ENCODE assay signal across 21 cellular contexts in genomic region chr14:102672410-102672960, GRCh38.
DNase-seq lines count a peak whose midpoint lies in the region; ATAC-seq, FAIRE-seq and TF ChIP-seq lines count a peak whose summit lies in the region.
"Had no signal": no experiment of that assay in that cellular context is flagged by ENCODE, and none has a peak within 500 bp of the region (broad histone marks: within the 10 kb centered on the region; RNA-seq: fewer than 3 reads in every experiment).

No MANE protein-coding gene starts in this region.

- H3K9me3 Mint-ChIP-seq in activated CD4-positive, alpha-beta memory T cell treated with anti-CD3 and anti-CD28 coated beads, Interleukin-2, amount 10 ng/mL, durations not matched to agents 7 days and 5 days, result peaks cover 8% of the 10 kb centered on the region

- TF ChIP-seq POLR2A in HepG2 (IDR thresholded peaks at IDR 0.05; ENCODE audit: insufficient read depth in 1 of 2, low read depth in 2 of 2, low read length in 2 of 2), result no peak
- TF ChIP-seq POLR2A in right lobe of liver (IDR thresholded peaks at IDR 0.05), result no peak

- H3K9me3 ChIP-seq in HepG2 (ENCODE audit: low read length) (no peaks in the 10 kb centered on the region), right lobe of liver (no peaks in the 10 kb centered on the region), SK-N-MC (ENCODE audit: low read depth, low read length) (no peaks in the 10 kb centered on the region), left lung (no peaks in the 10 kb centered on the region)
- H3K9me3 ChIP-seq: HAP-1, Peyer's patch had no signal

- H3K4me2 ChIP-seq in HepG2 (ENCODE audit: low read depth, low read length), result no peak overlapping the region

- ATAC-seq in HepG2 (no peak), right lobe of liver (no peak), left lung (no peak)

- H4K20me1 ChIP-seq in HepG2 (ENCODE audit: insufficient read depth, low read length), result no peaks in the 10 kb centered on the region; the same call in 1 of the 2 replicates

- H3K9ac ChIP-seq in HepG2 (ENCODE audit: insufficient read depth, low read depth, low read length), result no peak overlapping the region
- H3K9ac ChIP-seq in SK-N-MC (ENCODE audit: insufficient read length), result no peak overlapping the region

- FAIRE-seq in HepG2 (lab: Jason Lieb, UNC), result no peak
- FAIRE-seq: D721Med had no signal

- H3K4me3 Mint-ChIP-seq in activated CD4-positive, alpha-beta memory T cell treated with anti-CD3 and anti-CD28 coated beads, Interleukin-2, amount 10 ng/mL, durations not matched to agents 7 days and 5 days, result no peak overlapping the region
- H3K4me3 Mint-ChIP-seq: B cell had no signal

- H3K4me3 ChIP-seq in HepG2 (replicated peaks in 1 of 3; ENCODE audit: insufficient read depth in 1 of 3, low read depth in 2 of 3, low read length in 3 of 3) (no peak overlapping the region), right lobe of liver (no peak overlapping the region), SK-N-MC (no peak overlapping the region), epithelial cell of proximal tubule (ENCODE audit: low read depth, low read length) (no peak overlapping the region), left lung (no peak overlapping the region)
- H3K4me3 ChIP-seq: HAP-1, Peyer's patch had no signal

- no peak for TF ChIP-seq RAD21 in HepG2 (CRISPR knock-in tag; IDR thresholded peaks at IDR 0.05)

- H3K27me3 ChIP-seq in HepG2 (ENCODE audit: control insufficient read depth in 1 of 2, insufficient read depth in 2 of 2, low read length in 2 of 2) (no peaks in the 10 kb centered on the region), right lobe of liver (no peaks in the 10 kb centered on the region), left lung (no peaks in the 10 kb centered on the region)
- H3K27me3 ChIP-seq: Peyer's patch had no signal

- CTCF ChIA-PET in HepG2 (lab: Yijun Ruan, JAX; ENCODE audit: low intra/inter-chr PET ratio, low total read pairs), result no interaction called here
- CTCF ChIA-PET in activated CD4-positive, alpha-beta memory T cell treated with anti-CD3 and anti-CD28 coated beads, Interleukin-2, amount 10 ng/mL, durations not matched to agents 7 days and 5 days (lab: Charles Lee), result no interaction called here

- DNase-seq in HepG2 (ENCODE audit: low spot score) (no peak), right lobe of liver (no peak), SK-N-MC (ENCODE audit: low read depth, low spot score) (no peak), epithelial cell of proximal tubule (ENCODE audit: low read depth) (no peak), pons (ENCODE audit: low spot score) (no peak), NOMO-1 (lab: John Stamatoyannopoulos, UW; ENCODE audit: unreplicated experiment in 2 of 2) (no peak), left lung (no peak)
- no peak for DNase-seq in activated CD4-positive, alpha-beta memory T cell treated with anti-CD3 and anti-CD28 coated beads, Interleukin-2, amount 10 ng/mL, durations not matched to agents 7 days and 5 days
- DNase-seq: 8988T, DMS53, EL, GF-D8, NCI-H1105 treated with DMSO at 0.1 percent for 48 hours, NCI-H2029 treated with DMSO at 0.1 percent for 48 hours, NCI-H345, NCI-H524, NCI-H774, Peyer's patch had no signal

- H3K27ac Mint-ChIP-seq in activated CD4-positive, alpha-beta memory T cell treated with anti-CD3 and anti-CD28 coated beads, Interleukin-2, amount 10 ng/mL, durations not matched to agents 7 days and 5 days, result no peak overlapping the region
- H3K27ac Mint-ChIP-seq: B cell had no signal

- TF ChIP-seq CTCF in HepG2 (CRISPR knock-in tag; IDR thresholded peaks at IDR 0.05) (no peak), right lobe of liver (IDR thresholded peaks at IDR 0.05) (no peak), epithelial cell of proximal tubule (conservative IDR thresholded peaks at IDR 0.05; ENCODE audit: low read depth, low read length) (peak; percentile 25), left lung (IDR thresholded peaks at IDR 0.05) (no peak)

- H3K27me3 Mint-ChIP-seq in activated CD4-positive, alpha-beta memory T cell treated with anti-CD3 and anti-CD28 coated beads, Interleukin-2, amount 10 ng/mL, durations not matched to agents 7 days and 5 days, result no peaks in the 10 kb centered on the region
- H3K27me3 Mint-ChIP-seq: B cell had no signal

- H3K4me1 Mint-ChIP-seq in activated CD4-positive, alpha-beta memory T cell treated with anti-CD3 and anti-CD28 coated beads, Interleukin-2, amount 10 ng/mL, durations not matched to agents 7 days and 5 days, result peaks cover 7% of the 10 kb centered on the region

- no TSS peak for BruUV-seq in HepG2 (replicated peaks; lab: Mats Ljungman, UMichigan)

- peaks cover 51% of the 10 kb centered on the region for H3K79me2 ChIP-seq in HepG2 (ENCODE audit: insufficient read depth, low read length)

- peaks cover 18% of the 10 kb centered on the region for H3K4me1 ChIP-seq in HepG2 (ENCODE audit: insufficient read depth, low read length)
- no peaks in the 10 kb centered on the region for H3K4me1 ChIP-seq in right lobe of liver
- H3K4me1 ChIP-seq in left lung, result peaks cover 0 to 7% of the 10 kb centered on the region in 2 donors
- H3K4me1 ChIP-seq: Peyer's patch had no signal

- TF ChIP-seq EP300 in HepG2 (IDR thresholded peaks at IDR 0.05; ENCODE audit: low read depth in 2 of 2, low read length in 2 of 2) (no peak), HepG2 (CRISPR knock-in tag; IDR thresholded peaks at IDR 0.05; ENCODE audit: borderline replicate concordance) (no peak)

- H3K36me3 ChIP-seq in HepG2 (replicated peaks in 1 of 2; ENCODE audit: control insufficient read depth in 1 of 2, insufficient read depth in 2 of 2, low read length in 2 of 2) (no peaks in the 10 kb centered on the region), right lobe of liver (no peaks in the 10 kb centered on the region), SK-N-MC (ENCODE audit: insufficient read depth, low read length) (peaks cover 30% of the 10 kb centered on the region), left lung (peaks cover 0 to 7% of the 10 kb centered on the region in 2 donors)
- H3K36me3 ChIP-seq: HAP-1, Peyer's patch had no signal

- intact Hi-C loops in HepG2 (cut with micrococcal nuclease; ENCODE audit: unreplicated experiment), result no loop called here
- intact Hi-C loops in right lobe of liver (cut with DNase I), result no loop called here
- intact Hi-C loops in left lung (cut with DNase I), result no loop called here

- over 99% methylated on average over 5 of the region's 5 CpGs for WGBS in HepG2 (ENCODE audit: low lambda C conversion rate)
- WGBS in right lobe of liver (ENCODE audit: insufficient coverage, low coverage, low lambda C conversion rate, missing lambda C conversion rate), result 97% methylated on average over 5 of the region's 5 CpGs

- no peak overlapping the region for H3K27ac ChIP-seq in HepG2 (ENCODE audit: extremely low read length, insufficient read depth, low read length)
- no peak overlapping the region for H3K27ac ChIP-seq in right lobe of liver
- H3K27ac ChIP-seq in SK-N-MC, result peak overlapping the region; percentile 55; the same call in 1 of the 2 replicates
- H3K27ac ChIP-seq in left lung, result no peak overlapping the region
- H3K27ac ChIP-seq: Peyer's patch had no signal

- peaks cover 11% of the 10 kb centered on the region for H3K36me3 Mint-ChIP-seq in activated CD4-positive, alpha-beta memory T cell treated with anti-CD3 and anti-CD28 coated beads, Interleukin-2, amount 10 ng/mL, durations not matched to agents 7 days and 5 days (ENCODE audit: low read depth)

- H2AFZ ChIP-seq in HepG2 (ENCODE audit: low read length), result no peak overlapping the region

- in situ Hi-C loops in HepG2 (cut with HindIII; ENCODE audit: extremely low pct_ligation_motif_present, low pct_unique_long_range_greater_than_20kb), result no loop called here

- POLR2A ChIA-PET in HepG2 (lab: Yijun Ruan, JAX), result no interaction called here
- POLR2A ChIA-PET in activated CD4-positive, alpha-beta memory T cell treated with anti-CD3 and anti-CD28 coated beads, Interleukin-2, amount 10 ng/mL, durations not matched to agents 7 days and 5 days (lab: Charles Lee), result no interaction called here

TF ChIP-seq in HepG2, 621 proteins besides CTCF, POLR2A, EP300 and RAD21 (continues in another document):
- no peak for TF ChIP-seq SATB2 (CRISPR knock-in tag; IDR thresholded peaks at IDR 0.05)
- TF ChIP-seq ZNF7 (CRISPR knock-in tag; IDR thresholded peaks at IDR 0.05), result peak; percentile 98
- TF ChIP-seq ARNT (IDR thresholded peaks at IDR 0.05), result no peak
- no peak for TF ChIP-seq ZNF816 (CRISPR knock-in tag; IDR thresholded peaks at IDR 0.05; ENCODE audit: borderline replicate concordance)
- no peak for TF ChIP-seq ZZZ3 (CRISPR knock-in tag; IDR thresholded peaks at IDR 0.05; ENCODE audit: borderline replicate concordance)
- no peak for TF ChIP-seq ZNF629 (CRISPR knock-in tag; conservative IDR thresholded peaks at IDR 0.05)
- no peak for TF ChIP-seq ZBTB38 (CRISPR knock-in tag; IDR thresholded peaks at IDR 0.05)
- no peak for TF ChIP-seq NFE2L1 (CRISPR knock-in tag; IDR thresholded peaks at IDR 0.05; ENCODE audit: borderline replicate concordance)
